8 cellular contexts compared by ENCODE assay signal in the genomic region with DNA sequence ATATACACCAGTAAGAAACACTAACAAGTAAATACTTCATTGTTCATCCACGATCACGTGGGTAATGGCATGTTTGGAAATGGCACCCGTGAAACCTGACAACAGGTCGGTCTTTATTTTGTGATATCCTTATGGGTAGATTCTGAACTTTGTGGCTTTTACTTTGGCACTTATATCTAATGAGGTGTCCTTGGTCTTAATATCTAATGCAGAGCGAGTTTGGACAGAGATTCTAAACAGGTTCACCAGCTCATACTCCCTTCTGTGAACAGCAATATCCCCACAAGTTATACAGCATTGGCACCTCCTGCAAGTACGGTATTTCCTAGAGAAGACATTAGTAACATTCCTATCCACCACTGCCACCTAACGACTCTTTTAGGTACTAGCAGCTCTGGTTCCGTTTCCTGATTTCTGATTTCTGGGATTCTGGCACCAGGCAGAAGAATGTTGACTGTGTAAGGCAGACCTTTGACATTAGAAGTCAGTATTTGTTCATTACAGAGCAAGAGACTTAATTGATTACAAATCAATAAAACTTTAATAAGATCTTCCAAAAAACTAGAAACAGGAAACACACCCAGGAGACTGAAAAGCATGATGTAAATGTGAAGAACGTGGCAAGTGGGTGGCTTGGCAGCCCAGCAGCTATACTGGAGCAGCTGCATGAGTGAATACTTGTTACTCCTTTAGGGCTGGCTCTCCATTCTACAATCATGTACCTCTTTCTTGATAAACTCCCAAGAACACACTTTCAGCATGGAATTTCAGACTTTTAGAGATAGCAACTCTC. TPM values are rescaled to one million over a fixed set of nuclear protein-coding genes. Genes with fewer than 3 reads are reported as not detected.
DNase-seq lines count a peak whose midpoint lies in the region; ATAC-seq and TF ChIP-seq lines count a peak whose summit lies in the region.

No MANE protein-coding gene starts in this region.

- peaks cover 13% of the 10 kb centered on the region for H3K36me3 ChIP-seq in upper lobe of right lung

- peak; percentile 64 for ATAC-seq in HG03159 (IDR thresholded peaks at IDR 0.05; ENCODE audit: unreplicated experiment)
- ATAC-seq in upper lobe of right lung, result peak; percentile 97

- H3K27me3 ChIP-seq in upper lobe of right lung, result no peaks in the 10 kb centered on the region

- no peak overlapping the region for H3K27ac ChIP-seq in upper lobe of right lung

- H3K4me1 ChIP-seq in upper lobe of right lung, result peaks cover 9% of the 10 kb centered on the region

- TF ChIP-seq CTCF in epithelial cell of esophagus (IDR thresholded peaks at IDR 0.05; ENCODE audit: insufficient read depth, low read depth, low read length, missing control alignments), result peak; percentile 91
- TF ChIP-seq CTCF in upper lobe of right lung (IDR thresholded peaks at IDR 0.05), result peak; percentile 88

- H3K9me3 ChIP-seq in upper lobe of right lung, result no peaks in the 10 kb centered on the region

- peak overlapping the region; percentile 23 for H3K4me3 ChIP-seq in epithelial cell of esophagus (ENCODE audit: low read length)
- H3K4me3 ChIP-seq in upper lobe of right lung, result no peak overlapping the region

- intact Hi-C loops in upper lobe of right lung (cut with DNase I), result no loop called here

- peak; percentile 21 for DNase-seq in activated naive CD4-positive, alpha-beta T cell treated with Interleukin-2 at 50 U/mL for 16 hours
- no peak for DNase-seq in activated naive CD4-positive, alpha-beta T cell (lab: John Stamatoyannopoulos, UW)
- DNase-seq in NCI-H524 (lab: John Stamatoyannopoulos, UW), result peak; percentile 65 to 86
- peak; percentile 34 for DNase-seq in activated CD4-positive, alpha-beta T cell treated with anti-CD3 and anti-CD28 coated beads for 48 hours
- DNase-seq in epithelial cell of esophagus (ENCODE audit: low read depth), result peak; percentile 82
- peak; percentile 77 for DNase-seq in myocyte (ENCODE audit: low read depth)
- DNase-seq in upper lobe of right lung, result no peak

RNA-seq across cellular contexts. Expression of a gene that starts 2.5 kb away (rescaled TPM):
- total RNA-seq in myocyte, result 0.42 and 1.4 TPM in 2 replicates
- 6.7 TPM for polyA plus RNA-seq in myocyte (2012)
- 28.1 TPM for total RNA-seq in upper lobe of right lung

RNA-seq across cellular contexts. Expression of a gene that starts 6.7 kb away (rescaled TPM):
- total RNA-seq in myocyte (4.7 and 7.2 TPM in 2 replicates), upper lobe of right lung (42.5 TPM)
- 16.3 TPM for polyA plus RNA-seq in myocyte (2012)

RNA-seq across cellular contexts. Expression of a gene that starts 49.6 kb away (rescaled TPM):
- not detected in 2 replicates for total RNA-seq in myocyte
- not detected for polyA plus RNA-seq in myocyte (2012)
- not detected for total RNA-seq in upper lobe of right lung

RNA-seq across cellular contexts. Expression of a gene that starts 54.6 kb away (rescaled TPM):
- total RNA-seq in myocyte, result not detected in 2 replicates
- polyA plus RNA-seq in myocyte (2012), result not detected
- not detected for total RNA-seq in upper lobe of right lung

Comparison
In these comparisons a context has a peak if more than half of its experiments do, and no peak if none do; other contexts are left out.
1. DNase-seq: peak in activated naive CD4-positive, alpha-beta T cell treated with Interleukin-2 at 50 U/mL for 16 hours (single experiment), NCI-H524 (2 of 2), activated CD4-positive, alpha-beta T cell treated with anti-CD3 and anti-CD28 coated beads for 48 hours (single experiment), epithelial cell of esophagus (single experiment) and myocyte (single experiment); none in activated naive CD4-positive, alpha-beta T cell (0 of 4) and upper lobe of right lung (single experiment).
2. RNA of a gene that starts 2.5 kb away (total RNA-seq): 28.1 TPM in upper lobe of right lung (single experiment); 0.42 to 1.4 TPM in myocyte; every median in the first group is over 10 times any median in the second.